9 cellular contexts compared by ENCODE assay signal in the genomic region with DNA sequence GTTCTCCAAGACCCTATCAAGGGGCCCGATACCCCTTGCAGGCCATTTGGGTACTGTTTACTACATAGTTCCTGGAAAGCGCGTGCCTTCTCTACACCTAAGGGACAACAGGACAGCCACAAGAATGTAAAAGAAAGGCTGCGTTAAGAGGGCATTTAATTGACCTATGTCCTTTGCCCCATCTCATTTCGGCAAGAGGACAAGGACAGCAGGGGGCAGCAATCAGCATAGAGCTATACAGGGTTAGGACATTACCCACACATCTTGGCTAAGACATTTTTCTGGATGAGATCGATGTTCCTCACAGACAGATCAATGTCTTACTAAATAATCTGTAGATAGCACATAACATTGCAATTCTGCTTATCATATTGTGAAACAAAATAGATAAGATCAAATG. TPM values are rescaled to one million over a fixed set of nuclear protein-coding genes. Genes with fewer than 3 reads are reported as not detected.
DNase-seq lines count a peak whose midpoint lies in the region; ATAC-seq and TF ChIP-seq lines count a peak whose summit lies in the region.
"Had no signal": no experiment of that assay in that cellular context is flagged by ENCODE, and none has a peak within 500 bp of the region (broad histone marks: within the 10 kb centered on the region; RNA-seq: fewer than 3 reads in every experiment).

No MANE protein-coding gene starts in this region.

- in situ Hi-C loops in Panc1 (cut with HindIII; ENCODE audit: low pct_unique_long_range_greater_than_20kb, low sequenced_read_pairs), result no loop called here

- no peaks in the 10 kb centered on the region for H3K4me1 ChIP-seq in Panc1 (ENCODE audit: control insufficient read depth, insufficient read depth, low read length)
- H3K4me1 ChIP-seq in prostate gland (replicated peaks), result no peaks in the 10 kb centered on the region
- H3K4me1 ChIP-seq: thyroid gland had no signal

- H3K27ac ChIP-seq in AG04450 (ENCODE audit: low read depth, low read length) (no peak overlapping the region), Panc1 (ENCODE audit: low read length) (no peak overlapping the region), prostate gland (no peak overlapping the region)
- H3K27ac ChIP-seq: thyroid gland had no signal

- H3K4me3 ChIP-seq in AG04450 (ENCODE audit: low read depth, low read length) (no peak overlapping the region), Panc1 (ENCODE audit: low read depth in 2 of 2, low read length in 2 of 2) (no peak overlapping the region), prostate gland (no peak overlapping the region)
- H3K4me3 ChIP-seq: thyroid gland had no signal

- H3K4me1 Mint-ChIP-seq in activated naive CD8-positive, alpha-beta T cell treated with anti-CD3 and anti-CD28 coated beads, Interleukin-2, amount 50 U/mL, for 24 hours, result peaks cover 9% of the 10 kb centered on the region

- intact Hi-C loops in Panc1 (cut with micrococcal nuclease; ENCODE audit: unreplicated experiment) (no loop called here), prostate gland (cut with DNase I) (no loop called here)

- H3K27me3 Mint-ChIP-seq in activated naive CD8-positive, alpha-beta T cell treated with anti-CD3 and anti-CD28 coated beads, Interleukin-2, amount 50 U/mL, for 24 hours, result peaks cover 8% of the 10 kb centered on the region

- WGBS in prostate gland, result 53% methylated on average over 6 of the region's 6 CpGs

- peak; percentile 29 for TF ChIP-seq CTCF in AG04450 (IDR thresholded peaks at IDR 0.05; ENCODE audit: low read depth, low read length)
- peak; percentile 29 for TF ChIP-seq CTCF in GM12874 (IDR thresholded peaks at IDR 0.05; ENCODE audit: insufficient read depth, low read depth, low read length)
- TF ChIP-seq CTCF in Panc1 (IDR thresholded peaks at IDR 0.05), result peak; percentile 71
- TF ChIP-seq CTCF in omental fat pad (IDR thresholded peaks at IDR 0.05), result no peak
- peak in 1 of 4 experiments; percentile 10 for TF ChIP-seq CTCF in prostate gland (IDR thresholded peaks at IDR 0.05)

- BruUV-seq in Panc1 (replicated peaks; lab: Mats Ljungman, UMichigan), result no TSS peak

- no peak overlapping the region for H3K27ac Mint-ChIP-seq in activated naive CD8-positive, alpha-beta T cell treated with anti-CD3 and anti-CD28 coated beads, Interleukin-2, amount 50 U/mL, for 24 hours

- DNase-seq in AG04450 (ENCODE audit: low read depth, low spot score) (no peak), Panc1 (ENCODE audit: low read depth, low spot score) (no peak), lung microvascular endothelial cell (ENCODE audit: low read depth in 2 of 2) (peak; percentile 47 to 61), omental fat pad (ENCODE audit: low spot score) (no peak), prostate gland (ENCODE audit: low spot score) (no peak)
- DNase-seq in activated naive CD8-positive, alpha-beta T cell treated with anti-CD3 and anti-CD28 coated beads, Interleukin-2, amount 50 U/mL, for 24 hours, result peak; percentile 60

- ATAC-seq in Panc1 (0 out of 2 replicates have a peak, but pooled peaks have one; percentile 62), HG02884 (IDR thresholded peaks at IDR 0.05; ENCODE audit: unreplicated experiment) (no peak), omental fat pad (ENCODE audit: low FRiP score) (no peak)
- ATAC-seq in activated naive CD8-positive, alpha-beta T cell treated with anti-CD3 and anti-CD28 coated beads, Interleukin-2, amount 50 U/mL, for 24 hours, result no peak

- H3K36me3 ChIP-seq in Panc1 (ENCODE audit: control insufficient read depth, insufficient read depth, low read length), result no peaks in the 10 kb centered on the region
- H3K36me3 ChIP-seq in prostate gland, result no peaks in the 10 kb centered on the region
- H3K36me3 ChIP-seq: thyroid gland had no signal

- CTCF ChIA-PET in AG04450 (lab: Charles Lee) (interaction anchor here (0.6 kb wide), 1 partner anchor 13 kb away, joined by 3 read pairs; no protein-coding TSS in a partner anchor), Panc1 (lab: Charles Lee) (interaction anchor here (0.5 to 0.6 kb wide), 2 partner anchors 13 to 29 kb away, joined by 3 to 5 read pairs; no protein-coding TSS in a partner anchor)

- no peak overlapping the region for H3K4me3 Mint-ChIP-seq in activated naive CD8-positive, alpha-beta T cell treated with anti-CD3 and anti-CD28 coated beads, Interleukin-2, amount 50 U/mL, for 24 hours

- no peaks in the 10 kb centered on the region for H3K9me3 Mint-ChIP-seq in activated naive CD8-positive, alpha-beta T cell treated with anti-CD3 and anti-CD28 coated beads, Interleukin-2, amount 50 U/mL, for 24 hours

- TF ChIP-seq POLR2A in prostate gland (IDR thresholded peaks at IDR 0.05), result no peak

- no peaks in the 10 kb centered on the region for H3K36me3 Mint-ChIP-seq in activated naive CD8-positive, alpha-beta T cell treated with anti-CD3 and anti-CD28 coated beads, Interleukin-2, amount 50 U/mL, for 24 hours (ENCODE audit: low read depth)

- H3K9me3 ChIP-seq in AG04450 (ENCODE audit: control insufficient read depth, insufficient read depth, low read length) (no peaks in the 10 kb centered on the region), Panc1 (ENCODE audit: control insufficient read depth, insufficient read depth, low read depth, low read length) (no peaks in the 10 kb centered on the region), prostate gland (no peaks in the 10 kb centered on the region)
- H3K9me3 ChIP-seq: thyroid gland had no signal

- POLR2A ChIA-PET in AG04450 (lab: Yijun Ruan, JAX) (no interaction called here), Panc1 (lab: Charles Lee) (no interaction called here)

- H3K27me3 ChIP-seq in AG04450 (ENCODE audit: control insufficient read depth, insufficient read depth, low read length) (peaks cover 2% of the 10 kb centered on the region), Panc1 (ENCODE audit: control insufficient read depth, insufficient read depth, low read length) (no peaks in the 10 kb centered on the region), prostate gland (replicated peaks; ENCODE audit: insufficient read depth) (peaks cover 7% of the 10 kb centered on the region)
- H3K27me3 ChIP-seq: thyroid gland had no signal

RNA-seq across cellular contexts. Expression of a gene that starts 41.2 kb away (rescaled TPM):
- 0.01 TPM in 1 of 2 replicates, not detected in the other for polyA plus RNA-seq in AG04450 (2011; rRNA removed)
- polyA minus RNA-seq in AG04450 (2011; rRNA and poly(A)+ RNA removed), result not detected in 2 replicates
- total RNA-seq in Panc1 (2021; ENCODE audit: unreplicated experiment) (0.08 TPM), lung microvascular endothelial cell (not detected in 2 replicates), omental fat pad (1 to 10 TPM in 3 of 4 donors, under 1 TPM in 1; 0.37 to 6.5 (median 1.1) TPM), prostate gland (1 to 10 TPM in 1 of 2 donors, under 1 TPM in 1; 0.27 to 2.4 TPM)
- not detected for polyA plus RNA-seq in Panc1 (2012; ENCODE audit: insufficient read length)

Comparison
In these comparisons a context has a peak if more than half of its experiments do, and no peak if none do; other contexts are left out.
1. DNase-seq: peak in activated naive CD8-positive, alpha-beta T cell treated with anti-CD3 and anti-CD28 coated beads, Interleukin-2, amount 50 U/mL, for 24 hours (single experiment) and lung microvascular endothelial cell (2 of 2); none in AG04450 (single experiment), Panc1 (single experiment), omental fat pad (single experiment) and prostate gland (single experiment).
2. CTCF ChIP-seq: peak in AG04450 (single experiment), GM12874 (single experiment) and Panc1 (single experiment); none in omental fat pad (0 of 3).